1 cellular context compared by ENCODE assay signal in the genomic region with DNA sequence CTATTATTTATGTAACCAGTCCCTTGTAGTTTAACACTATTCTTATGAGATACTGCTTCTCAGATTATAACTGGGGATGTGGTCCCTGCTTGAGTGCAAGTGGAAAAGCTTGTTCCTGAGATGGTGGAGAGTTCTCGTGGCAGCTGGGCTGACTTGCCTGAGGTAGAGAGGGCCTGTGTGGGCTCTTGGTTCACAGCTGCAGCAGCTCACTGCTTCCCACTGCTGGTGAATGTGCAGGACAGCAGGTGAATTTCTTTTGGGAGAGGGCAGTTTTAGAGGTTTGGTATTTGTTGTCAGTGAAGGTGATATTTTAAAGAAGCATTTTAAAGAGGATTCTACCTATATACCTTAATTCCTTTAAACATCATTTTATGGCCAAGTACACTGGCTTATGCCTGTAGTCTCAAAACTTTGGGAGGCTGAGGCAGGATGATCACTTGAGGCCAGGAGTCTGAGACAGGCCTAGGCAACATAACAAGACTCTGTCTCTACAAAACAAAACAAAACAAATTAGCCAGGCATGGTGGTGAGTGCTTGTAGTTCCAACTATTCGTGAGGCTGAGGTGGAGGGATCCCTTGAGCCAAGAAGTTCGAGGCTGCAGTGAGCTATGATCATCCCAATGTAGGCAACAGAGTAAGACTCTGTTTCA.
TF ChIP-seq lines count a peak whose summit lies in the region.

No MANE protein-coding gene starts in this region.

TF ChIP-seq in GM12878, 131 proteins besides CTCF, POLR2A, EP300 and RAD21 (continued from another document and continues in another):
- TF ChIP-seq, protein P1, sequence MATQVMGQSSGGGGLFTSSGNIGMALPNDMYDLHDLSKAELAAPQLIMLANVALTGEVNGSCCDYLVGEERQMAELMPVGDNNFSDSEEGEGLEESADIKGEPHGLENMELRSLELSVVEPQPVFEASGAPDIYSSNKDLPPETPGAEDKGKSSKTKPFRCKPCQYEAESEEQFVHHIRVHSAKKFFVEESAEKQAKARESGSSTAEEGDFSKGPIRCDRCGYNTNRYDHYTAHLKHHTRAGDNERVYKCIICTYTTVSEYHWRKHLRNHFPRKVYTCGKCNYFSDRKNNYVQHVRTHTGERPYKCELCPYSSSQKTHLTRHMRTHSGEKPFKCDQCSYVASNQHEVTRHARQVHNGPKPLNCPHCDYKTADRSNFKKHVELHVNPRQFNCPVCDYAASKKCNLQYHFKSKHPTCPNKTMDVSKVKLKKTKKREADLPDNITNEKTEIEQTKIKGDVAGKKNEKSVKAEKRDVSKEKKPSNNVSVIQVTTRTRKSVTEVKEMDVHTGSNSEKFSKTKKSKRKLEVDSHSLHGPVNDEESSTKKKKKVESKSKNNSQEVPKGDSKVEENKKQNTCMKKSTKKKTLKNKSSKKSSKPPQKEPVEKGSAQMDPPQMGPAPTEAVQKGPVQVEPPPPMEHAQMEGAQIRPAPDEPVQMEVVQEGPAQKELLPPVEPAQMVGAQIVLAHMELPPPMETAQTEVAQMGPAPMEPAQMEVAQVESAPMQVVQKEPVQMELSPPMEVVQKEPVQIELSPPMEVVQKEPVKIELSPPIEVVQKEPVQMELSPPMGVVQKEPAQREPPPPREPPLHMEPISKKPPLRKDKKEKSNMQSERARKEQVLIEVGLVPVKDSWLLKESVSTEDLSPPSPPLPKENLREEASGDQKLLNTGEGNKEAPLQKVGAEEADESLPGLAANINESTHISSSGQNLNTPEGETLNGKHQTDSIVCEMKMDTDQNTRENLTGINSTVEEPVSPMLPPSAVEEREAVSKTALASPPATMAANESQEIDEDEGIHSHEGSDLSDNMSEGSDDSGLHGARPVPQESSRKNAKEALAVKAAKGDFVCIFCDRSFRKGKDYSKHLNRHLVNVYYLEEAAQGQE (IDR thresholded peaks at IDR 0.05; ENCODE audit: low read depth, low read length): no peak
- no peak for TF ChIP-seq CEBPB (IDR thresholded peaks at IDR 0.05; ENCODE audit: borderline replicate concordance in 1 of 2, low read depth in 2 of 2, low read length in 2 of 2)
- TF ChIP-seq, protein P2, sequence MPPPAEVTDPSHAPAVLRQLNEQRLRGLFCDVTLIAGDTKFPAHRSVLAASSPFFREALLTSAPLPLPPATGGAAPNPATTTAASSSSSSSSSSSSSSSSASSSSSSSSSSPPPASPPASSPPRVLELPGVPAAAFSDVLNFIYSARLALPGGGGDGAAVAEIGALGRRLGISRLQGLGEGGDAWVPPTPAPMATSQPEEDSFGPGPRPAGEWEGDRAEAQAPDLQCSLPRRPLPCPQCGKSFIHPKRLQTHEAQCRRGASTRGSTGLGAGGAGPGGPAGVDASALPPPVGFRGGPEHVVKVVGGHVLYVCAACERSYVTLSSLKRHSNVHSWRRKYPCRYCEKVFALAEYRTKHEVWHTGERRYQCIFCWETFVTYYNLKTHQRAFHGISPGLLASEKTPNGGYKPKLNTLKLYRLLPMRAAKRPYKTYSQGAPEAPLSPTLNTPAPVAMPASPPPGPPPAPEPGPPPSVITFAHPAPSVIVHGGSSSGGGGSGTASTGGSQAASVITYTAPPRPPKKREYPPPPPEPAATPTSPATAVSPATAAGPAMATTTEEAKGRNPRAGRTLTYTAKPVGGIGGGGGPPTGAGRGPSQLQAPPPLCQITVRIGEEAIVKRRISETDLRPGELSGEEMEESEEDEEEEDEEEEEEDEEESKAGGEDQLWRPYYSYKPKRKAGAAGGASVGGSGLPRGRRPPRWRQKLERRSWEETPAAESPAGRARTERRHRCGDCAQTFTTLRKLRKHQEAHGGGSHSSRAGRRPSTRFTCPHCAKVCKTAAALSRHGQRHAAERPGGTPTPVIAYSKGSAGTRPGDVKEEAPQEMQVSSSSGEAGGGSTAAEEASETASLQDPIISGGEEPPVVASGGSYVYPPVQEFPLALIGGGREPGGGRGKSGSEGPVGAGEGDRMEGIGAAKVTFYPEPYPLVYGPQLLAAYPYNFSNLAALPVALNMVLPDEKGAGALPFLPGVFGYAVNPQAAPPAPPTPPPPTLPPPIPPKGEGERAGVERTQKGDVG (CRISPR knock-in tag; IDR thresholded peaks at IDR 0.05): no peak
- TF ChIP-seq, protein P3, sequence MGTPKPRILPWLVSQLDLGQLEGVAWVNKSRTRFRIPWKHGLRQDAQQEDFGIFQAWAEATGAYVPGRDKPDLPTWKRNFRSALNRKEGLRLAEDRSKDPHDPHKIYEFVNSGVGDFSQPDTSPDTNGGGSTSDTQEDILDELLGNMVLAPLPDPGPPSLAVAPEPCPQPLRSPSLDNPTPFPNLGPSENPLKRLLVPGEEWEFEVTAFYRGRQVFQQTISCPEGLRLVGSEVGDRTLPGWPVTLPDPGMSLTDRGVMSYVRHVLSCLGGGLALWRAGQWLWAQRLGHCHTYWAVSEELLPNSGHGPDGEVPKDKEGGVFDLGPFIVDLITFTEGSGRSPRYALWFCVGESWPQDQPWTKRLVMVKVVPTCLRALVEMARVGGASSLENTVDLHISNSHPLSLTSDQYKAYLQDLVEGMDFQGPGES (IDR thresholded peaks at IDR 0.05): no peak
- no peak for TF ChIP-seq NR2F1 (conservative IDR thresholded peaks at IDR 0.05)
- TF ChIP-seq POLR2AphosphoS2 (IDR thresholded peaks at IDR 0.05; ENCODE audit: low read depth, low read length): no peak
- TF ChIP-seq GATAD2B (conservative IDR thresholded peaks at IDR 0.05; ENCODE audit: low read depth): no peak
- peak; percentile 32; the same call in 1 of the 2 replicates for TF ChIP-seq RUNX3 (IDR thresholded peaks at IDR 0.05; ENCODE audit: low read length)
- TF ChIP-seq CHD1 (IDR thresholded peaks at IDR 0.05; ENCODE audit: low read depth, low read length): no peak
- TF ChIP-seq, protein P4, sequence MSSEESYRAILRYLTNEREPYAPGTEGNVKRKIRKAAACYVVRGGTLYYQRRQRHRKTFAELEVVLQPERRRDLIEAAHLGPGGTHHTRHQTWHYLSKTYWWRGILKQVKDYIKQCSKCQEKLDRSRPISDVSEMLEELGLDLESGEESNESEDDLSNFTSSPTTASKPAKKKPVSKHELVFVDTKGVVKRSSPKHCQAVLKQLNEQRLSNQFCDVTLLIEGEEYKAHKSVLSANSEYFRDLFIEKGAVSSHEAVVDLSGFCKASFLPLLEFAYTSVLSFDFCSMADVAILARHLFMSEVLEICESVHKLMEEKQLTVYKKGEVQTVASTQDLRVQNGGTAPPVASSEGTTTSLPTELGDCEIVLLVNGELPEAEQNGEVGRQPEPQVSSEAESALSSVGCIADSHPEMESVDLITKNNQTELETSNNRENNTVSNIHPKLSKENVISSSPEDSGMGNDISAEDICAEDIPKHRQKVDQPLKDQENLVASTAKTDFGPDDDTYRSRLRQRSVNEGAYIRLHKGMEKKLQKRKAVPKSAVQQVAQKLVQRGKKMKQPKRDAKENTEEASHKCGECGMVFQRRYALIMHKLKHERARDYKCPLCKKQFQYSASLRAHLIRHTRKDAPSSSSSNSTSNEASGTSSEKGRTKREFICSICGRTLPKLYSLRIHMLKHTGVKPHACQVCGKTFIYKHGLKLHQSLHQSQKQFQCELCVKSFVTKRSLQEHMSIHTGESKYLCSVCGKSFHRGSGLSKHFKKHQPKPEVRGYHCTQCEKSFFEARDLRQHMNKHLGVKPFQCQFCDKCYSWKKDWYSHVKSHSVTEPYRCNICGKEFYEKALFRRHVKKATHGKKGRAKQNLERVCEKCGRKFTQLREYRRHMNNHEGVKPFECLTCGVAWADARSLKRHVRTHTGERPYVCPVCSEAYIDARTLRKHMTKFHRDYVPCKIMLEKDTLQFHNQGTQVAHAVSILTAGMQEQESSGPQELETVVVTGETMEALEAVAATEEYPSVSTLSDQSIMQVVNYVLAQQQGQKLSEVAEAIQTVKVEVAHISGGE (CRISPR knock-in tag; IDR thresholded peaks at IDR 0.05): no peak
- peak; percentile 78; the same call in 1 of the 2 replicates for TF ChIP-seq TCF3 (IDR thresholded peaks at IDR 0.05; ENCODE audit: borderline replicate concordance, insufficient read depth, low read depth, low read length)
- TF ChIP-seq FOXK2 (IDR thresholded peaks at IDR 0.05): no peak
- no peak for TF ChIP-seq GABPA (IDR thresholded peaks at IDR 0.05; ENCODE audit: low read depth)
- TF ChIP-seq, protein P5, sequence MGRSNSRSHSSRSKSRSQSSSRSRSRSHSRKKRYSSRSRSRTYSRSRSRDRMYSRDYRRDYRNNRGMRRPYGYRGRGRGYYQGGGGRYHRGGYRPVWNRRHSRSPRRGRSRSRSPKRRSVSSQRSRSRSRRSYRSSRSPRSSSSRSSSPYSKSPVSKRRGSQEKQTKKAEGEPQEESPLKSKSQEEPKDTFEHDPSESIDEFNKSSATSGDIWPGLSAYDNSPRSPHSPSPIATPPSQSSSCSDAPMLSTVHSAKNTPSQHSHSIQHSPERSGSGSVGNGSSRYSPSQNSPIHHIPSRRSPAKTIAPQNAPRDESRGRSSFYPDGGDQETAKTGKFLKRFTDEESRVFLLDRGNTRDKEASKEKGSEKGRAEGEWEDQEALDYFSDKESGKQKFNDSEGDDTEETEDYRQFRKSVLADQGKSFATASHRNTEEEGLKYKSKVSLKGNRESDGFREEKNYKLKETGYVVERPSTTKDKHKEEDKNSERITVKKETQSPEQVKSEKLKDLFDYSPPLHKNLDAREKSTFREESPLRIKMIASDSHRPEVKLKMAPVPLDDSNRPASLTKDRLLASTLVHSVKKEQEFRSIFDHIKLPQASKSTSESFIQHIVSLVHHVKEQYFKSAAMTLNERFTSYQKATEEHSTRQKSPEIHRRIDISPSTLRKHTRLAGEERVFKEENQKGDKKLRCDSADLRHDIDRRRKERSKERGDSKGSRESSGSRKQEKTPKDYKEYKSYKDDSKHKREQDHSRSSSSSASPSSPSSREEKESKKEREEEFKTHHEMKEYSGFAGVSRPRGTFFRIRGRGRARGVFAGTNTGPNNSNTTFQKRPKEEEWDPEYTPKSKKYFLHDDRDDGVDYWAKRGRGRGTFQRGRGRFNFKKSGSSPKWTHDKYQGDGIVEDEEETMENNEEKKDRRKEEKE (IDR thresholded peaks at IDR 0.05): no peak
- no peak for TF ChIP-seq TARDBP (IDR thresholded peaks at IDR 0.05; ENCODE audit: borderline replicate concordance)
- TF ChIP-seq ZNF274 (IDR thresholded peaks at IDR 0.05; ENCODE audit: insufficient read depth, insufficient read length): no peak
- TF ChIP-seq CBFB (IDR thresholded peaks at IDR 0.05; ENCODE audit: low read depth): no peak
- no peak for TF ChIP-seq NFXL1 (IDR thresholded peaks at IDR 0.05; ENCODE audit: borderline replicate concordance)
- no peak; the same call in 1 of the 2 replicates for TF ChIP-seq HCFC1 (IDR thresholded peaks at IDR 0.05; ENCODE audit: low read length)
- peak; percentile 87 for TF ChIP-seq TCF12 (IDR thresholded peaks at IDR 0.05; ENCODE audit: low read depth, low read length)
- TF ChIP-seq TCF7 (IDR thresholded peaks at IDR 0.05; ENCODE audit: borderline replicate concordance): no peak
- no peak for TF ChIP-seq KDM1A (IDR thresholded peaks at IDR 0.05; ENCODE audit: borderline replicate concordance)
- TF ChIP-seq ATF7 (IDR thresholded peaks at IDR 0.05; ENCODE audit: low read depth): no peak
- TF ChIP-seq JUND (IDR thresholded peaks at IDR 0.05; ENCODE audit: low read depth, low read length): no peak
- no peak for TF ChIP-seq WRNIP1 (IDR thresholded peaks at IDR 0.05; ENCODE audit: borderline replicate concordance, low read depth, low read length)
- TF ChIP-seq BMI1 (IDR thresholded peaks at IDR 0.05; ENCODE audit: borderline replicate concordance): no peak
- TF ChIP-seq, protein P6, sequence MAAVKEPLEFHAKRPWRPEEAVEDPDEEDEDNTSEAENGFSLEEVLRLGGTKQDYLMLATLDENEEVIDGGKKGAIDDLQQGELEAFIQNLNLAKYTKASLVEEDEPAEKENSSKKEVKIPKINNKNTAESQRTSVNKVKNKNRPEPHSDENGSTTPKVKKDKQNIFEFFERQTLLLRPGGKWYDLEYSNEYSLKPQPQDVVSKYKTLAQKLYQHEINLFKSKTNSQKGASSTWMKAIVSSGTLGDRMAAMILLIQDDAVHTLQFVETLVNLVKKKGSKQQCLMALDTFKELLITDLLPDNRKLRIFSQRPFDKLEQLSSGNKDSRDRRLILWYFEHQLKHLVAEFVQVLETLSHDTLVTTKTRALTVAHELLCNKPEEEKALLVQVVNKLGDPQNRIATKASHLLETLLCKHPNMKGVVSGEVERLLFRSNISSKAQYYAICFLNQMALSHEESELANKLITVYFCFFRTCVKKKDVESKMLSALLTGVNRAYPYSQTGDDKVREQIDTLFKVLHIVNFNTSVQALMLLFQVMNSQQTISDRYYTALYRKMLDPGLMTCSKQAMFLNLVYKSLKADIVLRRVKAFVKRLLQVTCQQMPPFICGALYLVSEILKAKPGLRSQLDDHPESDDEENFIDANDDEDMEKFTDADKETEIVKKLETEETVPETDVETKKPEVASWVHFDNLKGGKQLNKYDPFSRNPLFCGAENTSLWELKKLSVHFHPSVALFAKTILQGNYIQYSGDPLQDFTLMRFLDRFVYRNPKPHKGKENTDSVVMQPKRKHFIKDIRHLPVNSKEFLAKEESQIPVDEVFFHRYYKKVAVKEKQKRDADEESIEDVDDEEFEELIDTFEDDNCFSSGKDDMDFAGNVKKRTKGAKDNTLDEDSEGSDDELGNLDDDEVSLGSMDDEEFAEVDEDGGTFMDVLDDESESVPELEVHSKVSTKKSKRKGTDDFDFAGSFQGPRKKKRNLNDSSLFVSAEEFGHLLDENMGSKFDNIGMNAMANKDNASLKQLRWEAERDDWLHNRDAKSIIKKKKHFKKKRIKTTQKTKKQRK (IDR thresholded peaks at IDR 0.05; ENCODE audit: low read depth, low read length): no peak
- no peak for TF ChIP-seq ETV6 (conservative IDR thresholded peaks at IDR 0.05 in 1 of 2, IDR thresholded peaks at IDR 0.05 in 1 of 2; ENCODE audit: borderline replicate concordance in 1 of 2, low read depth in 1 of 2)
- TF ChIP-seq TBL1XR1 (IDR thresholded peaks at IDR 0.05; ENCODE audit: low read depth, low read length): no peak
- TF ChIP-seq ZZZ3 (IDR thresholded peaks at IDR 0.05; ENCODE audit: control insufficient read depth, insufficient read length, low read depth): no peak
